Comparison of ENCODE assay signal across 23 cellular contexts in genomic region chr21:42664614-42665013, GRCh38.
"Had no signal": no experiment of that assay in that cellular context is flagged by ENCODE, and none has a peak within 500 bp of the region (broad histone marks: within the 10 kb centered on the region; RNA-seq: fewer than 3 reads in every experiment).

No MANE protein-coding gene starts in this region.

- H3K4me3 ChIP-seq: gastroesophageal sphincter, lower lobe of right lung, ovary, thoracic aorta, upper lobe of left lung had no signal

- H3K4me1 ChIP-seq: lower lobe of right lung had no signal

- H3K9me3 ChIP-seq: gastroesophageal sphincter, lower lobe of right lung, ovary, thoracic aorta, upper lobe of left lung had no signal

- ATAC-seq: activated T-cell treated with anti-CD3 and anti-CD28 coated beads, Interleukin-2, amount 50 U/mL, for 4 hours; activated T-helper 17 cell treated with anti-CD3 and anti-CD28 coated beads, Interleukin-2, amount 50 U/mL, for 72 hours; gastroesophageal sphincter; lower lobe of right lung; natural killer cell had no signal

- DNase-seq: activated CD4-positive, alpha-beta memory T cell treated with anti-CD3 and anti-CD28 coated beads, Interleukin-2, amount 10 ng/mL, durations not matched to agents 7 days and 5 days; activated CD4-positive, alpha-beta T cell treated with anti-CD3 and anti-CD28 coated beads for 1 hour; activated CD4-positive, alpha-beta T cell treated with anti-CD3 and anti-CD28 coated beads, Interleukin-2, amount 10 ng/mL, durations not matched to agents 7 days and 5 days; activated gamma-delta T cell treated with Interleukin-2 at 50 U/mL for 16 hours; activated naive CD4-positive, alpha-beta T cell treated with anti-CD3 and anti-CD28 coated beads, Interleukin-2, amount 50 U/mL, for 16 hours; activated T-cell treated with anti-CD3 and anti-CD28 coated beads, Interleukin-2, amount 50 U/mL, for 4 hours; dermis blood vessel endothelial cell; effector CD8-positive, alpha-beta T cell; hippocampal formation; lower lobe of right lung; mesenchymal stem cell; natural killer cell; ovary; retina; stimulated activated naive CD4-positive, alpha-beta T cell; WERI-Rb-1 had no signal

- FAIRE-seq: colon, endothelial cell of umbilical vein, keratinocyte had no signal

- H3K36me3 ChIP-seq: lower lobe of right lung, ovary, thoracic aorta, upper lobe of left lung had no signal

- H3K27ac ChIP-seq: lower lobe of right lung, ovary, thoracic aorta, upper lobe of left lung, WERI-Rb-1 had no signal

- H3K27me3 ChIP-seq: gastroesophageal sphincter, ovary, upper lobe of left lung had no signal
